In the genomic region with DNA sequence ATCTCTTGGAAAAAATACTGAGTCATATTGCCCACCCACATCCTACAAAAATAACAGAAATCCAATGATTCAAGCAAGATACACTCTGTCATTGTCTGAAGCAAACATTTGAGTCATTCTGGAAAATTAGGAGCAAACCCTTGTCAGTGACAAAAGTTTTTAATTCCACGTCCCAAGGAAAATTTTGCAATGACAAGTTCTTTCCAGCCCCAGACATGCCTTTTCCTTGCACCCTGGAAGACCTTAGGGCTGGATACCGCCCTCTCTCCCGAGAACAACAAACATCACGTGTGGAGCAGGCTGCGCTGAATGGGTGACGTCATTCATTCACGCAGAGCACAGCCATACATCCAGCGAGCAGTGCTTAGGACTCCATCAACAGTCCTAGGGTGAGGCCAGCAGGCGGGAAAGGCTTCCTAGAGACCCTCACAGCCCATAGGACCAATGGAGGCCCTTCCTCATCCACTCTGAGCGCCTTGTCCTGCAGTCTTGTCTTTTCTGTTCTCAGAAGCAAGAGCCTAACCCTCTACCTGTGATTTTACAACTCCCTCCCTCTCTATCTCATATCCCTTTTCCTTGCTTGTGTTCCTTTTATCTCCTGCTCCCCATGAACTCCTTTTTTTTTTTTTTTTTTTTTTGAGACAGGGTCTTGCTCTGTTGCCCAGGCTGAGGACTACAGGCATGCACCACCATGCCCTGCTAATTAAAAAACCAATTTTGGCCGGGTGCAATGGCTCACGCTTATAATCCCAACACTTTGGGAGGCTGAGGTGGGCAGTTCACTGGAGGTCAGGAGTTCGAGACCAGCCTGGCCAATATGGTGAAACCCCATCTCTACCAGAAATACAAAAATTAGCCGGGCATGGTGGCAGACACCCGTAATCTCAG, we compare ENCODE assay signal across 11 cellular contexts. TPM values are rescaled to one million over a fixed set of nuclear protein-coding genes. Genes with fewer than 3 reads are reported as not detected.
DNase-seq lines count a peak whose midpoint lies in the region; ATAC-seq, FAIRE-seq and TF ChIP-seq lines count a peak whose summit lies in the region.
"Had no signal": no experiment of that assay in that cellular context is flagged by ENCODE, and none has a peak within 500 bp of the region (broad histone marks: within the 10 kb centered on the region; RNA-seq: fewer than 3 reads in every experiment).

No MANE protein-coding gene starts in this region.

- H3K9me3 ChIP-seq in breast epithelium (no peaks in the 10 kb centered on the region), keratinocyte (ENCODE audit: control insufficient read depth, low read depth, low read length) (no peaks in the 10 kb centered on the region), aorta (ENCODE audit: control insufficient read depth, low read length) (no peaks in the 10 kb centered on the region), Karpas-422 (ENCODE audit: low read length) (no peaks in the 10 kb centered on the region)

- H3K27me3 ChIP-seq in breast epithelium (no peaks in the 10 kb centered on the region), keratinocyte (ENCODE audit: control insufficient read depth, extremely low read depth, insufficient read depth, low read length) (no peaks in the 10 kb centered on the region), aorta (ENCODE audit: control insufficient read depth in 1 of 2, insufficient read depth in 2 of 2, low read length in 1 of 2) (no peaks in the 10 kb centered on the region), Karpas-422 (ENCODE audit: low read length) (0 out of 2 replicates have a peak, but pooled peaks cover 4% of the 10 kb centered on the region)

- H3K4me1 Mint-ChIP-seq in activated naive CD4-positive, alpha-beta T cell treated with anti-CD3 and anti-CD28 coated beads, Interleukin-2, amount 50 U/mL, for 24 hours = peaks cover 16% of the 10 kb centered on the region
- H3K4me1 Mint-ChIP-seq in stimulated activated effector memory CD8-positive, alpha-beta T cell treated with anti-CD3 and anti-CD28 coated beads, Interleukin-12 subunit alpha, Interleukin-12 subunit beta, amount 100 ng/mL, for 72 hours = peaks cover 12% of the 10 kb centered on the region

- H3K27me3 Mint-ChIP-seq in activated naive CD4-positive, alpha-beta T cell treated with anti-CD3 and anti-CD28 coated beads, Interleukin-2, amount 50 U/mL, for 24 hours = no peaks in the 10 kb centered on the region

- no peaks in the 10 kb centered on the region for H3K36me3 ChIP-seq in breast epithelium
- H3K36me3 ChIP-seq in keratinocyte (ENCODE audit: control insufficient read depth in 2 of 2, extremely low read depth in 1 of 2, insufficient read depth in 2 of 2, low read length in 2 of 2) = no peaks in the 10 kb centered on the region
- no peaks in the 10 kb centered on the region for H3K36me3 ChIP-seq in aorta (ENCODE audit: control insufficient read depth in 1 of 2, insufficient read depth in 2 of 2, low read length in 1 of 2)
- no peaks in the 10 kb centered on the region for H3K36me3 ChIP-seq in Karpas-422 (ENCODE audit: insufficient read depth, low read length)

- peak overlapping the region; percentile 17 for H3K27ac Mint-ChIP-seq in activated naive CD4-positive, alpha-beta T cell treated with anti-CD3 and anti-CD28 coated beads, Interleukin-2, amount 50 U/mL, for 24 hours
- no peak overlapping the region for H3K27ac Mint-ChIP-seq in stimulated activated effector memory CD8-positive, alpha-beta T cell treated with anti-CD3 and anti-CD28 coated beads, Interleukin-12 subunit alpha, Interleukin-12 subunit beta, amount 100 ng/mL, for 72 hours
- H3K27ac Mint-ChIP-seq: activated T-helper 1 cell treated with anti-CD3 and anti-CD28 coated beads, Interleukin-12 subunit alpha, Interleukin-12 subunit beta, Interleukin-2, Interleukin-4 antibody, amounts not matched to agents 30 ng/mL and 10 ng/mL and 1 ng/mL, durations not matched to agents 14 hours and 24 hours and 36 hours had no signal

- ATAC-seq in aorta (ENCODE audit: low FRiP score) = peak; percentile 88
- ATAC-seq in stimulated activated effector memory CD8-positive, alpha-beta T cell treated with anti-CD3 and anti-CD28 coated beads, Interleukin-12 subunit alpha, Interleukin-12 subunit beta, amount 100 ng/mL, for 72 hours = no peak

- no peak overlapping the region for H3K4me3 Mint-ChIP-seq in activated naive CD4-positive, alpha-beta T cell treated with anti-CD3 and anti-CD28 coated beads, Interleukin-2, amount 50 U/mL, for 24 hours
- no peak overlapping the region for H3K4me3 Mint-ChIP-seq in stimulated activated effector memory CD8-positive, alpha-beta T cell treated with anti-CD3 and anti-CD28 coated beads, Interleukin-12 subunit alpha, Interleukin-12 subunit beta, amount 100 ng/mL, for 72 hours
- H3K4me3 Mint-ChIP-seq: activated T-helper 1 cell treated with anti-CD3 and anti-CD28 coated beads, Interleukin-12 subunit alpha, Interleukin-12 subunit beta, Interleukin-2, Interleukin-4 antibody, amounts not matched to agents 30 ng/mL and 10 ng/mL and 1 ng/mL, durations not matched to agents 14 hours and 24 hours and 36 hours had no signal

- H3K9me2 ChIP-seq in Karpas-422 (replicated peaks; ENCODE audit: insufficient read depth, low read length) = no peaks in the 10 kb centered on the region

- H3K9me1 ChIP-seq in keratinocyte (ENCODE audit: control insufficient read depth, extremely low read depth, insufficient read depth, low read length) = no peaks in the 10 kb centered on the region

- peaks cover 5% of the 10 kb centered on the region for H3K9me3 Mint-ChIP-seq in activated naive CD4-positive, alpha-beta T cell treated with anti-CD3 and anti-CD28 coated beads, Interleukin-2, amount 50 U/mL, for 24 hours
- peaks cover 10% of the 10 kb centered on the region for H3K9me3 Mint-ChIP-seq in stimulated activated effector memory CD8-positive, alpha-beta T cell treated with anti-CD3 and anti-CD28 coated beads, Interleukin-12 subunit alpha, Interleukin-12 subunit beta, amount 100 ng/mL, for 72 hours

- FAIRE-seq in keratinocyte (lab: Jason Lieb, UNC) = peak; percentile 26
- FAIRE-seq: A204.1 had no signal

- no peak for DNase-seq in activated naive CD4-positive, alpha-beta T cell treated with Interleukin-2 at 50 U/mL for 16 hours
- peak in 1 of 2 donors; percentile 40 for DNase-seq in breast epithelium (ENCODE audit: low spot score in 2 of 2)
- peak; percentile 48 for DNase-seq in keratinocyte (ENCODE audit: low read depth, low spot score)
- DNase-seq in aorta = peak; percentile 65 to 79
- no peak for DNase-seq in midbrain (lab: John Stamatoyannopoulos, UW)
- no peak for DNase-seq in stimulated activated effector memory CD8-positive, alpha-beta T cell treated with anti-CD3 and anti-CD28 coated beads, Interleukin-12 subunit alpha, Interleukin-12 subunit beta, amount 100 ng/mL, for 72 hours (ENCODE audit: low spot score in 2 of 2)
- DNase-seq in Karpas-422 = no peak
- DNase-seq: NCI-H1694 had no signal

- WGBS in aorta, 2 donors = 45 to 51% methylated on average over 15 of the region's 15 CpGs

- intact Hi-C loops in breast epithelium (cut with DNase I; ENCODE audit: low total_unique reads) (no loop called here), aorta (cut with DNase I) (no loop called here)

- no peak for TF ChIP-seq POLR2A in breast epithelium (IDR thresholded peaks at IDR 0.05)

- H3K4me1 ChIP-seq in breast epithelium (no peaks in the 10 kb centered on the region), keratinocyte (ENCODE audit: control insufficient read depth, extremely low read depth, insufficient read depth, low read length) (peaks cover 21% of the 10 kb centered on the region), aorta (ENCODE audit: control insufficient read depth in 1 of 2, insufficient read depth in 2 of 2, low read length in 2 of 2) (no peaks in the 10 kb centered on the region), Karpas-422 (ENCODE audit: low read length) (no peaks in the 10 kb centered on the region)

- H2AFZ ChIP-seq in keratinocyte (ENCODE audit: control insufficient read depth, low read length) (no peak overlapping the region), Karpas-422 (ENCODE audit: low read length) (no peak overlapping the region)

- dilution Hi-C loops in keratinocyte (cut with MboI; ENCODE audit: extremely low pct_ligation_motif_present, low sequenced_read_pairs) = no loop called here

- H3K79me2 ChIP-seq in keratinocyte (ENCODE audit: control insufficient read depth, insufficient read depth, low read length) (no peaks in the 10 kb centered on the region), Karpas-422 (ENCODE audit: low read length) (no peaks in the 10 kb centered on the region)

- peak overlapping the region; percentile 70 to 89 for H3K27ac ChIP-seq in breast epithelium
- H3K27ac ChIP-seq in keratinocyte (ENCODE audit: control insufficient read depth, insufficient read depth, low read length) = peak overlapping the region; percentile 0
- H3K27ac ChIP-seq in aorta (ENCODE audit: low read depth in 1 of 2, low read length in 2 of 2) = no peak overlapping the region
- H3K27ac ChIP-seq in Karpas-422 (ENCODE audit: low read length) = no peak overlapping the region

- H3K4me3 ChIP-seq in breast epithelium (no peak overlapping the region), keratinocyte (ENCODE audit: control insufficient read depth in 2 of 3, extremely low read depth in 1 of 3, insufficient read depth in 2 of 3, low read depth in 1 of 3, low read length in 3 of 3) (no peak overlapping the region), aorta (ENCODE audit: low read length in 2 of 2) (no peak overlapping the region), Karpas-422 (ENCODE audit: low read length) (no peak overlapping the region)

- no peak overlapping the region for H3K9ac ChIP-seq in keratinocyte (ENCODE audit: control insufficient read depth, extremely low read depth, insufficient read depth, low read length)
- no peak overlapping the region for H3K9ac ChIP-seq in Karpas-422 (ENCODE audit: low read length)

- TF ChIP-seq CTCF in breast epithelium (IDR thresholded peaks at IDR 0.05) (no peak), keratinocyte (optimal IDR thresholded peaks at IDR 0.05 in 1 of 3, IDR thresholded peaks at IDR 0.05 in 1 of 3, conservative IDR thresholded peaks at IDR 0.05 in 1 of 3; ENCODE audit: extremely low read depth in 1 of 3, insufficient read depth in 2 of 3, low read length in 3 of 3) (no peak)

- no peaks in the 10 kb centered on the region for H4K20me1 ChIP-seq in keratinocyte (ENCODE audit: control insufficient read depth, extremely low read depth, insufficient read depth, low read length)
- H4K20me1 ChIP-seq in Karpas-422 (ENCODE audit: insufficient read depth, low read depth, low read length) = no peaks in the 10 kb centered on the region

- H3K4me2 ChIP-seq in keratinocyte (ENCODE audit: control insufficient read depth, extremely low read depth, insufficient read depth, low read depth, low read length) (peak overlapping the region; percentile 65), Karpas-422 (ENCODE audit: low read depth, low read length, poor library complexity, severe bottlenecking) (no peak overlapping the region)

- peaks cover 2% of the 10 kb centered on the region for H3K36me3 Mint-ChIP-seq in activated naive CD4-positive, alpha-beta T cell treated with anti-CD3 and anti-CD28 coated beads, Interleukin-2, amount 50 U/mL, for 24 hours
- H3K36me3 Mint-ChIP-seq in stimulated activated effector memory CD8-positive, alpha-beta T cell treated with anti-CD3 and anti-CD28 coated beads, Interleukin-12 subunit alpha, Interleukin-12 subunit beta, amount 100 ng/mL, for 72 hours = no peaks in the 10 kb centered on the region

RNA-seq across cellular contexts. Expression of a gene that starts 23.6 kb away (rescaled TPM):
- total RNA-seq in breast epithelium (10 to 100 TPM; 33.1 to 37.1 (median 34.7) TPM), aorta (10 to 100 TPM; 19.5 to 24.9 TPM)
- polyA plus RNA-seq in keratinocyte (1.8 to 4.0 TPM (median 3.3 TPM) in 3 replicates), aorta (1 to 10 TPM; 4.1 to 9.5 TPM)
- 8.5 TPM for polyA plus RNA-seq in keratinocyte (2011; ENCODE audit: low read depth)
- 1.5 and 2.0 TPM in 2 replicates for polyA plus RNA-seq in keratinocyte (2011; cell fraction: cytosol; rRNA removed)
- 12.3 and 12.5 TPM in 2 replicates for polyA plus RNA-seq in keratinocyte (2011; cell fraction: nucleus; rRNA removed)
- polyA plus RNA-seq in keratinocyte (2012; ENCODE audit: low replicate concordance) = 2.3 and 9.4 TPM in 2 replicates
- polyA minus RNA-seq in keratinocyte = 3.3 to 10.8 TPM (median 7.3 TPM) in 3 replicates
- 1.5 TPM for polyA minus RNA-seq in keratinocyte (2011; cell fraction: cytosol; rRNA and poly(A)+ RNA removed)
- polyA minus RNA-seq in keratinocyte (2011; cell fraction: nucleus; rRNA and poly(A)+ RNA removed) = 8.0 and 18.9 TPM in 2 replicates
- total RNA-seq in Karpas-422 (2014; rRNA removed; shearing (Covaris generic); ENCODE audit: low replicate concordance) = 4.3 and 7.2 TPM in 2 replicates

Comparison
In these comparisons a context has a peak if more than half of its experiments do, and no peak if none do; other contexts are left out.
1. DNase-seq: peak in keratinocyte (single experiment) and aorta (2 of 2); none in activated naive CD4-positive, alpha-beta T cell treated with Interleukin-2 at 50 U/mL for 16 hours (single experiment), midbrain (single experiment), stimulated activated effector memory CD8-positive, alpha-beta T cell treated with anti-CD3 and anti-CD28 coated beads, Interleukin-12 subunit alpha, Interleukin-12 subunit beta, amount 100 ng/mL, for 72 hours (0 of 2) and Karpas-422 (single experiment).
2. H3K27ac ChIP-seq: peak in breast epithelium (2 of 2) and keratinocyte (single experiment); none in aorta (0 of 2) and Karpas-422 (single experiment).